Comparison of ENCODE assay signal across 8 cellular contexts in genomic region chr2:38601061-38601460, GRCh38. TPM values are rescaled to one million over a fixed set of nuclear protein-coding genes. Genes with fewer than 3 reads are reported as not detected.
A peak's percentile ranks its signal among the peaks of the same experiment; 100 is the strongest.
DNase-seq lines count a peak whose midpoint lies in the region; ATAC-seq and TF ChIP-seq lines count a peak whose summit lies in the region.

No MANE protein-coding gene starts in this region.

- peak overlapping the region; percentile 94 for H3K4me2 ChIP-seq in PC-3 (ENCODE audit: low read length)

- H3K27me3 ChIP-seq in PC-3 (ENCODE audit: low read length) (no peaks in the 10 kb centered on the region), ovary (no peaks in the 10 kb centered on the region)

- TF ChIP-seq CTCF in PC-3 (conservative IDR thresholded peaks at IDR 0.05; ENCODE audit: low read depth, low read length): no peak
- no peak for TF ChIP-seq CTCF in endothelial cell (IDR thresholded peaks at IDR 0.05; ENCODE audit: unreplicated experiment)
- TF ChIP-seq CTCF in ovary (IDR thresholded peaks at IDR 0.05): no peak

- H3K36me3 ChIP-seq in PC-3 (ENCODE audit: low read depth, low read length) (no peaks in the 10 kb centered on the region), ovary (no peaks in the 10 kb centered on the region)

- peaks cover 37% of the 10 kb centered on the region for H4K20me1 ChIP-seq in PC-3 (ENCODE audit: low read length)

- H3K27ac ChIP-seq in PC-3 (ENCODE audit: low read length) (peak overlapping the region; percentile 62), ovary (peak overlapping the region; percentile 95 to 98)

- H3K9ac ChIP-seq in PC-3 (ENCODE audit: low read length): peak overlapping the region; percentile 83

- 0 to 1% (median 0%) methylated on average over 6 of the region's 6 CpGs for WGBS in ovary, 3 donors

- H3K4me1 ChIP-seq in PC-3 (ENCODE audit: insufficient read depth, low read length) (peaks cover 28% of the 10 kb centered on the region), ovary (ENCODE audit: insufficient read depth) (peaks cover 8% of the 10 kb centered on the region)

- intact Hi-C loops in PC-3 (cut with micrococcal nuclease): loop anchor here (1.0 kb wide), 2 partner anchors 8 to 20 kb away; no protein-coding TSS in a partner anchor
- intact Hi-C loops in ovary (cut with DNase I): loop anchor here in 3 of 4 donors (10.0 kb wide), 3 partner anchors 124 to 226 kb away; partner anchors contain the start of gene ATL2 (in 1 of the 3)

- ATAC-seq in PC-3: no peak

- H3K4me1 Mint-ChIP-seq in endothelial cell (ENCODE audit: unreplicated experiment): peaks cover 43% of the 10 kb centered on the region

- H3K79me2 ChIP-seq in PC-3 (ENCODE audit: low read length): peaks cover 64% of the 10 kb centered on the region

- TF ChIP-seq POLR2A in ovary (IDR thresholded peaks at IDR 0.05): no peak

- H3K36me3 Mint-ChIP-seq in endothelial cell (ENCODE audit: low read depth, unreplicated experiment): peaks cover 7% of the 10 kb centered on the region

- H3K9me3 Mint-ChIP-seq in endothelial cell (ENCODE audit: unreplicated experiment): no peaks in the 10 kb centered on the region

- no peaks in the 10 kb centered on the region for H3F3A ChIP-seq in PC-3 (ENCODE audit: low read length, unreplicated experiment)

- TF ChIP-seq EP300 in ovary (IDR thresholded peaks at IDR 0.05): no peak

- H3K9me3 ChIP-seq in PC-3 (ENCODE audit: low read length) (no peaks in the 10 kb centered on the region), ovary (no peaks in the 10 kb centered on the region)

- peak overlapping the region; percentile 92 for H3K27ac Mint-ChIP-seq in endothelial cell (ENCODE audit: unreplicated experiment)

- H3K4me3 ChIP-seq in PC-3 (ENCODE audit: low read length) (peak overlapping the region; percentile 84), ovary (peak overlapping the region; percentile 79)

- BruUV-seq in PC-3 (replicated peaks; lab: Mats Ljungman, UMichigan): no TSS peak

- DNase-seq in ELR (ENCODE audit: low read depth) (peak; percentile 28), PC-3 (peak; percentile 15), endothelial cell (ENCODE audit: low spot score) (no peak), ovary (no peak), NCI-H1436 (lab: John Stamatoyannopoulos, UW) (no peak), NCI-H2029 (lab: John Stamatoyannopoulos, UW) (no peak)
- DNase-seq in activated CD4-positive, CD25-positive, alpha-beta regulatory T cell (lab: John Stamatoyannopoulos, UW): no peak
- DNase-seq in stimulated activated naive CD4-positive, alpha-beta T cell treated with Interleukin-2 at 50 U/mL for 16 hours (lab: John Stamatoyannopoulos, UW): no peak

- POLR2A ChIA-PET in PC-3 (lab: Charles Lee; ENCODE audit: unreplicated experiment): interaction anchor here (0.6 to 1.4 kb wide), 2 partner anchors 150 to 462 kb away, joined by 3 to 10 read pairs; partner anchors contain the start of gene SRSF7

- H3K4me3 Mint-ChIP-seq in endothelial cell (ENCODE audit: unreplicated experiment): peak overlapping the region; percentile 96

- no peaks in the 10 kb centered on the region for H3K9me2 ChIP-seq in PC-3 (replicated peaks; ENCODE audit: low read length)

- CTCF ChIA-PET in PC-3 (lab: Charles Lee): interaction anchor here (2.0 kb wide), 1 partner anchor 19 kb away, joined by 12 read pairs; no protein-coding TSS in a partner anchor

- no peak overlapping the region for H2AFZ ChIP-seq in PC-3 (ENCODE audit: low read length)

- peaks cover 8% of the 10 kb centered on the region for H3K27me3 Mint-ChIP-seq in endothelial cell (ENCODE audit: unreplicated experiment)

RNA-seq across cellular contexts. Expression of gene HNRNPLL, which starts 1.7 kb away (rescaled TPM):
- 30.1 and 43.8 TPM in 2 replicates for total RNA-seq in PC-3 (2014; rRNA removed)
- total RNA-seq in endothelial cell (ENCODE audit: unreplicated experiment): 57.1 TPM
- total RNA-seq in ovary: 10 to 100 TPM; 46.9 to 59.2 (median 48.9) TPM
- polyA plus RNA-seq in ovary: 10 to 100 TPM; 19.1 to 40.3 TPM

Comparison
In these comparisons a context has a peak if more than half of its experiments do, and no peak if none do; other contexts are left out.
1. DNase-seq: peak in ELR (single experiment) and PC-3 (single experiment); none in endothelial cell (single experiment), ovary (0 of 5), NCI-H1436 (single experiment), NCI-H2029 (single experiment), activated CD4-positive, CD25-positive, alpha-beta regulatory T cell (0 of 4) and stimulated activated naive CD4-positive, alpha-beta T cell treated with Interleukin-2 at 50 U/mL for 16 hours (single experiment).